Comparison of ENCODE assay signal across 2 cellular contexts in genomic region chr2:208671312-208671711, GRCh38.
TF ChIP-seq lines count a peak whose summit lies in the region.

No MANE protein-coding gene starts in this region.

TF ChIP-seq in GM23338, 12 proteins besides CTCF, POLR2A, EP300 and RAD21:
- TF ChIP-seq ZNF462 (CRISPR knock-in tag; IDR thresholded peaks at IDR 0.05) (no peak), EZH2 (IDR thresholded peaks at IDR 0.05; ENCODE audit: low read depth, unreplicated experiment) (no peak), ZNF114 (CRISPR knock-in tag; IDR thresholded peaks at IDR 0.05) (no peak), CREB1 (CRISPR knock-in tag; IDR thresholded peaks at IDR 0.05; ENCODE audit: low read depth) (no peak), STAT1 (IDR thresholded peaks at IDR 0.05; ENCODE audit: unreplicated experiment) (no peak), NANOG (IDR thresholded peaks at IDR 0.05; ENCODE audit: borderline replicate concordance) (no peak), JUNB (IDR thresholded peaks at IDR 0.05; ENCODE audit: unreplicated experiment) (no peak), ZNF331 (CRISPR knock-in tag; IDR thresholded peaks at IDR 0.05; ENCODE audit: low read depth) (no peak), ETS1 (IDR thresholded peaks at IDR 0.05) (no peak), REST (IDR thresholded peaks at IDR 0.05; ENCODE audit: unreplicated experiment) (no peak), POLR2AphosphoS5 (IDR thresholded peaks at IDR 0.05; ENCODE audit: low read depth) (no peak), EZH2phosphoT487 (IDR thresholded peaks at IDR 0.05; ENCODE audit: unreplicated experiment) (no peak)

TF ChIP-seq in SK-N-SH treated with all-trans-retinoic acid at 6 μM for 48 hours, 23 proteins besides CTCF, POLR2A, EP300 and RAD21 (continued from another document):
- TF ChIP-seq PPARA (CRISPR knock-in tag; IDR thresholded peaks at IDR 0.05; ENCODE audit: borderline replicate concordance) (peak; percentile 59; the same call in 1 of the 2 replicates), PATZ1 (CRISPR knock-in tag; IDR thresholded peaks at IDR 0.05; ENCODE audit: borderline replicate concordance) (no peak)
TF ChIP-seq in SK-N-SH treated with all-trans-retinoic acid at 6 μM for 48 hours: peak in this region for 8.
